ENCODE assay signal across 8 cellular contexts in the genomic region with DNA sequence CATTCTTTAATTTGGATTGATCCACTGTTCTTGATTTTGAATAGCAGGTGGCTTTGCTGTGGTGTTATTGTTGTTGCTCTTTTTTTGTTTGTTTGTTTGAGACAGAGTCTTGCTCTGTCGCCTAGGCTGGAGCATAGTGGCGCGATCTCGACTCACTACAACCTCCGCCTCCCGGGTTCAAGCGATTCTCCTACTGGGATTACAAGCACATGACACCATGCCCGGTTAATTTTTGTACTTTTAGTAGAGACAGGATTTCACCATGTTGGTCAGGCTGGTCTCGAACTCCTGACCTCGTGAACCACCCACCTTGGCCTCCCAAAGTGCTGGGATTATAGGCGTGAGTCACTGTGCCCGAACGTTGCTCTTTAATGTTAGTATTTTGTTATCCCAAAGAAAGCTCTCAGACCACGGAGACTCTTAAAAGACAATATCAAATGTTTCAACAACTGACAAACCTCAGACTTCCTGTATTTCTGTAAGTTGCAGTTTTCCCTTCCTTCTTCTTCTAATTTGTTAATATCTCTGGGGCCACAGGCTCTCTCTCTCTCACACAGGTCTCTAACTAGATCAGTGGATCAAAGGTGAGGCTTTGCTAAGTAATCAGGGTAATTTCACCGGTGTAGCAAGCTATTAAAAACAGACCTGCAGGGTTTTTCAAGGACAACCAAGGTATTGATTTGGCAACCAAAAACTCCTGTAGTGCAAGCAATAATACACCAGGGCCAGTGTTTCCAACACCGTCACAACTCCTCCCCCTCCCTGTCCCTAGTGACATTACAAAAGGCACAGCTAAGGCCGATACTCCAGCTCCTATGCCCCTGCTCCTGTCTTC. TPM values are rescaled to one million over a fixed set of nuclear protein-coding genes. Genes with fewer than 3 reads are reported as not detected.
DNase-seq lines count a peak whose midpoint lies in the region; ATAC-seq and TF ChIP-seq lines count a peak whose summit lies in the region.

No MANE protein-coding gene starts in this region.

- TF ChIP-seq EP300 in upper lobe of left lung (IDR thresholded peaks at IDR 0.05), result no peak

- intact Hi-C loops in CD8-positive, alpha-beta T cell (cut with DNase I, micrococcal nuclease), result loop anchor here (1.0 to 5.0 kb wide), 7 partner anchors 10 to 65 kb away; no protein-coding TSS in a partner anchor

- peak overlapping the region; percentile 47 for H3K4me3 ChIP-seq in CD8-positive, alpha-beta T cell (ENCODE audit: low read depth, low read length)
- peak overlapping the region in 1 of 4 donors; percentile 3 for H3K4me3 ChIP-seq in upper lobe of left lung

- H3K27me3 Mint-ChIP-seq in CD8-positive, alpha-beta T cell (ENCODE audit: low read depth), result no peaks in the 10 kb centered on the region
- no peaks in the 10 kb centered on the region for H3K27me3 Mint-ChIP-seq in memory B cell

- H3K27ac Mint-ChIP-seq in CD8-positive, alpha-beta T cell, result peak overlapping the region; percentile 92
- peak overlapping the region; percentile 90 for H3K27ac Mint-ChIP-seq in memory B cell

- H3K36me3 ChIP-seq in CD8-positive, alpha-beta T cell (ENCODE audit: insufficient read depth, low read length), result no peaks in the 10 kb centered on the region
- no peaks in the 10 kb centered on the region for H3K36me3 ChIP-seq in upper lobe of left lung

- no peaks in the 10 kb centered on the region for H3K36me3 Mint-ChIP-seq in CD8-positive, alpha-beta T cell
- H3K36me3 Mint-ChIP-seq in memory B cell, result no peaks in the 10 kb centered on the region

- peak overlapping the region; percentile 68 for H3K4me3 Mint-ChIP-seq in CD8-positive, alpha-beta T cell
- H3K4me3 Mint-ChIP-seq in memory B cell, result peak overlapping the region; percentile 71

- H3K4me1 Mint-ChIP-seq in CD8-positive, alpha-beta T cell (ENCODE audit: low read depth), result peaks cover 55% of the 10 kb centered on the region
- H3K4me1 Mint-ChIP-seq in memory B cell, result peaks cover 21% of the 10 kb centered on the region

- TF ChIP-seq POLR2A in upper lobe of left lung (IDR thresholded peaks at IDR 0.05), result no peak

- POLR2A ChIA-PET in CD8-positive, alpha-beta T cell (lab: Charles Lee), result interaction anchor here (0.6 to 3.6 kb wide), 21 partner anchors 10 to 641 kb away, joined by 3 to 19 read pairs (median 4); a partner anchor contains a TSS

- no peaks in the 10 kb centered on the region for H3K9me3 Mint-ChIP-seq in CD8-positive, alpha-beta T cell
- no peaks in the 10 kb centered on the region for H3K9me3 Mint-ChIP-seq in memory B cell

- CTCF ChIA-PET in CD8-positive, alpha-beta T cell (lab: Charles Lee), result interaction anchor here (0.7 to 2.2 kb wide), 13 partner anchors 9 to 297 kb away, joined by 3 to 6 read pairs (median 4); no protein-coding TSS in a partner anchor

- H3K27ac ChIP-seq in CD8-positive, alpha-beta T cell (ENCODE audit: low read depth, low read length), result peak overlapping the region; percentile 67
- peak overlapping the region; percentile 68 to 87 (median 80) for H3K27ac ChIP-seq in upper lobe of left lung

- ATAC-seq in CD8-positive, alpha-beta T cell, result peak; percentile 73
- ATAC-seq in GM21381 (IDR thresholded peaks at IDR 0.05; ENCODE audit: unreplicated experiment), result peak; percentile 41
- ATAC-seq in memory B cell (ENCODE audit: low read depth), result peak; percentile 57
- ATAC-seq in upper lobe of left lung (ENCODE audit: low FRiP score in 2 of 2), result peak; percentile 73 to 91
- no peak for ATAC-seq in HG03469 (IDR thresholded peaks at IDR 0.05; ENCODE audit: unreplicated experiment)

- WGBS in upper lobe of left lung, 2 donors, result 43 to 60% methylated on average over 17 of the region's 17 CpGs

- peaks cover 37% of the 10 kb centered on the region for H3K4me1 ChIP-seq in CD8-positive, alpha-beta T cell (ENCODE audit: insufficient read depth, low read length)
- peaks cover 6 to 19% (median 17%) of the 10 kb centered on the region in 4 donors for H3K4me1 ChIP-seq in upper lobe of left lung

- H3K27me3 ChIP-seq in CD8-positive, alpha-beta T cell (ENCODE audit: insufficient read depth, low read length), result no peaks in the 10 kb centered on the region
- no peaks in the 10 kb centered on the region for H3K27me3 ChIP-seq in upper lobe of left lung

- H3K9me3 ChIP-seq in CD8-positive, alpha-beta T cell (ENCODE audit: low read length), result no peaks in the 10 kb centered on the region
- no peaks in the 10 kb centered on the region for H3K9me3 ChIP-seq in upper lobe of left lung

- peak in 6 of 7 experiments; percentile 6 to 62 (median 40) for DNase-seq in CD8-positive, alpha-beta T cell
- peak in 50 of 76 experiments; percentile 5 to 71 (median 30) for DNase-seq in HUDEP-2 (lab: John Stamatoyannopoulos, UW; ENCODE audit: unreplicated experiment in 76 of 76)
- DNase-seq in T-helper 22 cell (ENCODE audit: low read depth), result peak; percentile 34
- DNase-seq in cerebellar cortex (ENCODE audit: low spot score), result peak; percentile 55
- DNase-seq in memory B cell (ENCODE audit: low spot score in 2 of 2), result no peak
- peak in 1 of 2 donors; percentile 45 for DNase-seq in upper lobe of left lung

- no peak for TF ChIP-seq CTCF in CD8-positive, alpha-beta T cell (IDR thresholded peaks at IDR 0.05)
- no peak for TF ChIP-seq CTCF in upper lobe of left lung (IDR thresholded peaks at IDR 0.05)

RNA-seq across cellular contexts. Expression of a gene that starts 48.8 kb away (rescaled TPM):
- total RNA-seq in CD8-positive, alpha-beta T cell, result 10 to 100 TPM; 71.8 to 79.9 TPM
- total RNA-seq in upper lobe of left lung, result 10 to 100 TPM; 18.7 to 38.4 (median 33.9) TPM

Comparison
In these comparisons a context has a peak if more than half of its experiments do, and no peak if none do; other contexts are left out.
1. DNase-seq: peak in CD8-positive, alpha-beta T cell (6 of 7), HUDEP-2 (50 of 76), T-helper 22 cell (single experiment) and cerebellar cortex (single experiment); none in memory B cell (0 of 2).